In genomic region chr1:42766723-42767509, GRCh38 we compare ENCODE assay signal across 1 cellular context.
A peak's percentile ranks its signal among the peaks of the same experiment; 100 is the strongest.
TF ChIP-seq lines count a peak whose summit lies in the region.

TSS of gene C1orf50 (plus strand) at chr1:42767249. CDS start at chr1:42767312, 63 bp downstream.
A gene with protein sequence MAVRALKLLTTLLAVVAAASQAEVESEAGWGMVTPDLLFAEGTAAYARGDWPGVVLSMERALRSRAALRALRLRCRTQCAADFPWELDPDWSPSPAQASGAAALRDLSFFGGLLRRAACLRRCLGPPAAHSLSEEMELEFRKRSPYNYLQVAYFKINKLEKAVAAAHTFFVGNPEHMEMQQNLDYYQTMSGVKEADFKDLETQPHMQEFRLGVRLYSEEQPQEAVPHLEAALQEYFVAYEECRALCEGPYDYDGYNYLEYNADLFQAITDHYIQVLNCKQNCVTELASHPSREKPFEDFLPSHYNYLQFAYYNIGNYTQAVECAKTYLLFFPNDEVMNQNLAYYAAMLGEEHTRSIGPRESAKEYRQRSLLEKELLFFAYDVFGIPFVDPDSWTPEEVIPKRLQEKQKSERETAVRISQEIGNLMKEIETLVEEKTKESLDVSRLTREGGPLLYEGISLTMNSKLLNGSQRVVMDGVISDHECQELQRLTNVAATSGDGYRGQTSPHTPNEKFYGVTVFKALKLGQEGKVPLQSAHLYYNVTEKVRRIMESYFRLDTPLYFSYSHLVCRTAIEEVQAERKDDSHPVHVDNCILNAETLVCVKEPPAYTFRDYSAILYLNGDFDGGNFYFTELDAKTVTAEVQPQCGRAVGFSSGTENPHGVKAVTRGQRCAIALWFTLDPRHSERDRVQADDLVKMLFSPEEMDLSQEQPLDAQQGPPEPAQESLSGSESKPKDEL (minus strand): TSS chr1:42767028. CDS start chr1:42766971, 57 bp downstream.

TF ChIP-seq in HepG2, 621 proteins besides CTCF, POLR2A, EP300 and RAD21 (continued from another document and continues in another):
- TF ChIP-seq, protein P1, sequence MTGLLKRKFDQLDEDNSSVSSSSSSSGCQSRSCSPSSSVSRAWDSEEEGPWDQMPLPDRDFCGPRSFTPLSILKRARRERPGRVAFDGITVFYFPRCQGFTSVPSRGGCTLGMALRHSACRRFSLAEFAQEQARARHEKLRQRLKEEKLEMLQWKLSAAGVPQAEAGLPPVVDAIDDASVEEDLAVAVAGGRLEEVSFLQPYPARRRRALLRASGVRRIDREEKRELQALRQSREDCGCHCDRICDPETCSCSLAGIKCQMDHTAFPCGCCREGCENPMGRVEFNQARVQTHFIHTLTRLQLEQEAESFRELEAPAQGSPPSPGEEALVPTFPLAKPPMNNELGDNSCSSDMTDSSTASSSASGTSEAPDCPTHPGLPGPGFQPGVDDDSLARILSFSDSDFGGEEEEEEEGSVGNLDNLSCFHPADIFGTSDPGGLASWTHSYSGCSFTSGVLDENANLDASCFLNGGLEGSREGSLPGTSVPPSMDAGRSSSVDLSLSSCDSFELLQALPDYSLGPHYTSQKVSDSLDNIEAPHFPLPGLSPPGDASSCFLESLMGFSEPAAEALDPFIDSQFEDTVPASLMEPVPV (CRISPR knock-in tag; IDR thresholded peaks at IDR 0.05) = peak; percentile 64; the same call in 1 of the 2 replicates
- no peak for TF ChIP-seq ZBTB49 (CRISPR knock-in tag; IDR thresholded peaks at IDR 0.05; ENCODE audit: borderline replicate concordance)
- TF ChIP-seq THYN1 (CRISPR knock-in tag; IDR thresholded peaks at IDR 0.05; ENCODE audit: borderline replicate concordance, low read depth) = peak; percentile 88; the same call in 1 of the 2 replicates
- 0 out of 2 replicates have a peak, but pooled peaks have one; percentile 41 for TF ChIP-seq ZSCAN31 (CRISPR knock-in tag; IDR thresholded peaks at IDR 0.05; ENCODE audit: low read depth)
- TF ChIP-seq, protein P2, sequence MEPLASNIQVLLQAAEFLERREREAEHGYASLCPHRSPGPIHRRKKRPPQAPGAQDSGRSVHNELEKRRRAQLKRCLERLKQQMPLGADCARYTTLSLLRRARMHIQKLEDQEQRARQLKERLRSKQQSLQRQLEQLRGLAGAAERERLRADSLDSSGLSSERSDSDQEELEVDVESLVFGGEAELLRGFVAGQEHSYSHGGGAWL (CRISPR knock-in tag; IDR thresholded peaks at IDR 0.05) = peak; percentile 30; the same call in 1 of the 2 replicates
- no peak for TF ChIP-seq ZNF33B (CRISPR knock-in tag; IDR thresholded peaks at IDR 0.05)
- TF ChIP-seq ZNF343 (CRISPR knock-in tag; IDR thresholded peaks at IDR 0.05) = peak; percentile 37; the same call in 1 of the 2 replicates
- peak; percentile 31; the same call in 1 of the 2 replicates for TF ChIP-seq SNAPC2 (CRISPR knock-in tag; IDR thresholded peaks at IDR 0.05)
- TF ChIP-seq, protein P3, sequence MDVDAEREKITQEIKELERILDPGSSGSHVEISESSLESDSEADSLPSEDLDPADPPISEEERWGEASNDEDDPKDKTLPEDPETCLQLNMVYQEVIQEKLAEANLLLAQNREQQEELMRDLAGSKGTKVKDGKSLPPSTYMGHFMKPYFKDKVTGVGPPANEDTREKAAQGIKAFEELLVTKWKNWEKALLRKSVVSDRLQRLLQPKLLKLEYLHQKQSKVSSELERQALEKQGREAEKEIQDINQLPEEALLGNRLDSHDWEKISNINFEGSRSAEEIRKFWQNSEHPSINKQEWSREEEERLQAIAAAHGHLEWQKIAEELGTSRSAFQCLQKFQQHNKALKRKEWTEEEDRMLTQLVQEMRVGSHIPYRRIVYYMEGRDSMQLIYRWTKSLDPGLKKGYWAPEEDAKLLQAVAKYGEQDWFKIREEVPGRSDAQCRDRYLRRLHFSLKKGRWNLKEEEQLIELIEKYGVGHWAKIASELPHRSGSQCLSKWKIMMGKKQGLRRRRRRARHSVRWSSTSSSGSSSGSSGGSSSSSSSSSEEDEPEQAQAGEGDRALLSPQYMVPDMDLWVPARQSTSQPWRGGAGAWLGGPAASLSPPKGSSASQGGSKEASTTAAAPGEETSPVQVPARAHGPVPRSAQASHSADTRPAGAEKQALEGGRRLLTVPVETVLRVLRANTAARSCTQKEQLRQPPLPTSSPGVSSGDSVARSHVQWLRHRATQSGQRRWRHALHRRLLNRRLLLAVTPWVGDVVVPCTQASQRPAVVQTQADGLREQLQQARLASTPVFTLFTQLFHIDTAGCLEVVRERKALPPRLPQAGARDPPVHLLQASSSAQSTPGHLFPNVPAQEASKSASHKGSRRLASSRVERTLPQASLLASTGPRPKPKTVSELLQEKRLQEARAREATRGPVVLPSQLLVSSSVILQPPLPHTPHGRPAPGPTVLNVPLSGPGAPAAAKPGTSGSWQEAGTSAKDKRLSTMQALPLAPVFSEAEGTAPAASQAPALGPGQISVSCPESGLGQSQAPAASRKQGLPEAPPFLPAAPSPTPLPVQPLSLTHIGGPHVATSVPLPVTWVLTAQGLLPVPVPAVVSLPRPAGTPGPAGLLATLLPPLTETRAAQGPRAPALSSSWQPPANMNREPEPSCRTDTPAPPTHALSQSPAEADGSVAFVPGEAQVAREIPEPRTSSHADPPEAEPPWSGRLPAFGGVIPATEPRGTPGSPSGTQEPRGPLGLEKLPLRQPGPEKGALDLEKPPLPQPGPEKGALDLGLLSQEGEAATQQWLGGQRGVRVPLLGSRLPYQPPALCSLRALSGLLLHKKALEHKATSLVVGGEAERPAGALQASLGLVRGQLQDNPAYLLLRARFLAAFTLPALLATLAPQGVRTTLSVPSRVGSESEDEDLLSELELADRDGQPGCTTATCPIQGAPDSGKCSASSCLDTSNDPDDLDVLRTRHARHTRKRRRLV (CRISPR knock-in tag; IDR thresholded peaks at IDR 0.05) = no peak
- no peak for TF ChIP-seq ZSCAN5A (CRISPR knock-in tag; IDR thresholded peaks at IDR 0.05; ENCODE audit: borderline replicate concordance)
- TF ChIP-seq AHR (CRISPR knock-in tag; IDR thresholded peaks at IDR 0.05) = peak; percentile 3; the same call in 1 of the 2 replicates
- TF ChIP-seq NR2F6 (IDR thresholded peaks at IDR 0.05) = no peak
- TF ChIP-seq NR2F6 (CRISPR knock-in tag; IDR thresholded peaks at IDR 0.05) = no peak
- TF ChIP-seq ZNF160 (CRISPR knock-in tag; IDR thresholded peaks at IDR 0.05) = peak; percentile 29; the same call in 1 of the 2 replicates
- TF ChIP-seq ZNF878 (CRISPR knock-in tag; IDR thresholded peaks at IDR 0.05) = no peak
- TF ChIP-seq, protein P4, sequence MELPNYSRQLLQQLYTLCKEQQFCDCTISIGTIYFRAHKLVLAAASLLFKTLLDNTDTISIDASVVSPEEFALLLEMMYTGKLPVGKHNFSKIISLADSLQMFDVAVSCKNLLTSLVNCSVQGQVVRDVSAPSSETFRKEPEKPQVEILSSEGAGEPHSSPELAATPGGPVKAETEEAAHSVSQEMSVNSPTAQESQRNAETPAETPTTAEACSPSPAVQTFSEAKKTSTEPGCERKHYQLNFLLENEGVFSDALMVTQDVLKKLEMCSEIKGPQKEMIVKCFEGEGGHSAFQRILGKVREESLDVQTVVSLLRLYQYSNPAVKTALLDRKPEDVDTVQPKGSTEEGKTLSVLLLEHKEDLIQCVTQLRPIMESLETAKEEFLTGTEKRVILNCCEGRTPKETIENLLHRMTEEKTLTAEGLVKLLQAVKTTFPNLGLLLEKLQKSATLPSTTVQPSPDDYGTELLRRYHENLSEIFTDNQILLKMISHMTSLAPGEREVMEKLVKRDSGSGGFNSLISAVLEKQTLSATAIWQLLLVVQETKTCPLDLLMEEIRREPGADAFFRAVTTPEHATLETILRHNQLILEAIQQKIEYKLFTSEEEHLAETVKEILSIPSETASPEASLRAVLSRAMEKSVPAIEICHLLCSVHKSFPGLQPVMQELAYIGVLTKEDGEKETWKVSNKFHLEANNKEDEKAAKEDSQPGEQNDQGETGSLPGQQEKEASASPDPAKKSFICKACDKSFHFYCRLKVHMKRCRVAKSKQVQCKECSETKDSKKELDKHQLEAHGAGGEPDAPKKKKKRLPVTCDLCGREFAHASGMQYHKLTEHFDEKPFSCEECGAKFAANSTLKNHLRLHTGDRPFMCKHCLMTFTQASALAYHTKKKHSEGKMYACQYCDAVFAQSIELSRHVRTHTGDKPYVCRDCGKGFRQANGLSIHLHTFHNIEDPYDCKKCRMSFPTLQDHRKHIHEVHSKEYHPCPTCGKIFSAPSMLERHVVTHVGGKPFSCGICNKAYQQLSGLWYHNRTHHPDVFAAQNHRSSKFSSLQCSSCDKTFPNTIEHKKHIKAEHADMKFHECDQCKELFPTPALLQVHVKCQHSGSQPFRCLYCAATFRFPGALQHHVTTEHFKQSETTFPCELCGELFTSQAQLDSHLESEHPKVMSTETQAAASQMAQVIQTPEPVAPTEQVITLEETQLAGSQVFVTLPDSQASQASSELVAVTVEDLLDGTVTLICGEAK (IDR thresholded peaks at IDR 0.05) = no peak
- TF ChIP-seq, protein P4 (CRISPR knock-in tag; IDR thresholded peaks at IDR 0.05) = peak; percentile 49; the same call in 1 of the 2 replicates
- TF ChIP-seq, protein P5, sequence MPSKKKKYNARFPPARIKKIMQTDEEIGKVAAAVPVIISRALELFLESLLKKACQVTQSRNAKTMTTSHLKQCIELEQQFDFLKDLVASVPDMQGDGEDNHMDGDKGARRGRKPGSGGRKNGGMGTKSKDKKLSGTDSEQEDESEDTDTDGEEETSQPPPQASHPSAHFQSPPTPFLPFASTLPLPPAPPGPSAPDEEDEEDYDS (CRISPR knock-in tag; IDR thresholded peaks at IDR 0.05) = peak; percentile 95
- TF ChIP-seq, protein P6, sequence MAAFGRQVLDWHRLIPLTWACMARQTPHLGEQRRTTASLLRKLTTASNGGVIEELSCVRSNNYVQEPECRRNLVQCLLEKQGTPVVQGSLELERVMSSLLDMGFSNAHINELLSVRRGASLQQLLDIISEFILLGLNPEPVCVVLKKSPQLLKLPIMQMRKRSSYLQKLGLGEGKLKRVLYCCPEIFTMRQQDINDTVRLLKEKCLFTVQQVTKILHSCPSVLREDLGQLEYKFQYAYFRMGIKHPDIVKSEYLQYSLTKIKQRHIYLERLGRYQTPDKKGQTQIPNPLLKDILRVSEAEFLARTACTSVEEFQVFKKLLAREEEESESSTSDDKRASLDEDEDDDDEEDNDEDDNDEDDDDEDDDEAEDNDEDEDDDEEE (CRISPR knock-in tag; IDR thresholded peaks at IDR 0.05) = peak; percentile 69; the same call in 1 of the 2 replicates
- TF ChIP-seq NONO (IDR thresholded peaks at IDR 0.05) = no peak
- peak; percentile 73; the same call in 1 of the 2 replicates for TF ChIP-seq NONO (CRISPR knock-in tag; conservative IDR thresholded peaks at IDR 0.05)
- no peak for TF ChIP-seq DPF2 (CRISPR knock-in tag; IDR thresholded peaks at IDR 0.05; ENCODE audit: borderline replicate concordance, low read depth)
